8 cellular contexts compared by ENCODE assay signal in the genomic region with DNA sequence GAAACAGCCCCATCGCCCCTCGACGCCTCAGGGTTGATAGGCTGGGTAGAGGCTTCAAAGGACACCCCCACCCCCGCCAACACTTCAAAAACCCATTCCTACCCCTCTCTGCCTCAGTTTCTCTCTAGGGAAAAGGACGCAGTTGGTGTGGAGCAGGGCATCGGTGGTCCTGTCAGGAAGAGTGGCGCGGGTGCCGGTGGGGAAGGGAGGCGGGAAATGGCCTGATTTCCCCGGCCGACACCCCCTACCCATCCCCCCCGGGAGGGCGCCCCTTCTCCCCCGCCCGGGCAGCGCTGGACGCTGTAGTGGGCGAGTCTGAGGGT. TPM values are rescaled to one million over a fixed set of nuclear protein-coding genes. Genes with fewer than 3 reads are reported as not detected.
DNase-seq lines count a peak whose midpoint lies in the region; ATAC-seq and TF ChIP-seq lines count a peak whose summit lies in the region.

No MANE protein-coding gene starts in this region.

- peaks cover 11% of the 10 kb centered on the region for H3K4me1 ChIP-seq in neuron (ENCODE audit: insufficient read depth, low read length)

- H3K9me3 ChIP-seq in neuron (ENCODE audit: low read length) = no peaks in the 10 kb centered on the region

- no peaks in the 10 kb centered on the region for H3K27me3 ChIP-seq in dorsolateral prefrontal cortex
- H3K27me3 ChIP-seq in neuron (ENCODE audit: insufficient read depth, low read length) = no peaks in the 10 kb centered on the region

- TF ChIP-seq EP300 in Ishikawa (IDR thresholded peaks at IDR 0.05; ENCODE audit: borderline replicate concordance) = no peak

- H3K27ac ChIP-seq in dorsolateral prefrontal cortex = peak overlapping the region; percentile 32 to 98 (median 94)

- peaks cover 11% of the 10 kb centered on the region for H3K36me3 ChIP-seq in neuron (ENCODE audit: insufficient read depth, low read length)

- no peak for TF ChIP-seq CTCF in dorsolateral prefrontal cortex (IDR thresholded peaks at IDR 0.05 in 54 of 56, conservative IDR thresholded peaks at IDR 0.05 in 2 of 56; ENCODE audit: low read depth in 1 of 56, partially characterized antibody in 56 of 56)

- H3K4me3 ChIP-seq in dorsolateral prefrontal cortex (peak overlapping the region; percentile 53 to 93 (median 81)), neuron (ENCODE audit: low read length) (peak overlapping the region; percentile 81)

- peak overlapping the region; percentile 47 for H2AFZ ChIP-seq in neuron (ENCODE audit: low read depth, low read length)

- intact Hi-C loops in dorsolateral prefrontal cortex (cut with DNase I) = loop anchor here in 1 of 2 donors (2.0 kb wide), 1 partner anchor 22 kb away; a partner anchor contains a TSS

- DNase-seq in dorsolateral prefrontal cortex (no peak), SW480 (ENCODE audit: low spot score) (no peak)
- no peak for DNase-seq in activated CD4-positive, CD25-positive, alpha-beta regulatory T cell treated with anti-CD3 and anti-CD28 coated beads, Interleukin-2, amount 50 U/mL, for 72 hours

- ATAC-seq in GM19395 (IDR thresholded peaks at IDR 0.05; ENCODE audit: unreplicated experiment) (peak; percentile 9), GM19452 (IDR thresholded peaks at IDR 0.05; ENCODE audit: unreplicated experiment) (no peak), GM18868 (IDR thresholded peaks at IDR 0.05; ENCODE audit: unreplicated experiment) (no peak)

- TF ChIP-seq RAD21 in Ishikawa (IDR thresholded peaks at IDR 0.05; ENCODE audit: low read depth) = no peak

TF ChIP-seq in Ishikawa, 13 proteins besides CTCF, POLR2A, EP300 and RAD21:
- TF ChIP-seq FOXM1 (IDR thresholded peaks at IDR 0.05; ENCODE audit: borderline replicate concordance, low read depth) = no peak
- 0 out of 2 replicates have a peak, but pooled peaks have one; percentile 3 for TF ChIP-seq TAF1 (IDR thresholded peaks at IDR 0.05; ENCODE audit: low read depth)
TF ChIP-seq in Ishikawa: peak in this region for 1.

RNA-seq across cellular contexts. Expression of a gene that starts 0.4 kb away (rescaled TPM):
- total RNA-seq in dorsolateral prefrontal cortex = 100 to 1,000 TPM in 114 of 120 experiments, 10 to 100 TPM in 6; 80.4 to 268 (median 159) TPM

RNA-seq across cellular contexts. Expression of a gene that starts 21.9 kb away (rescaled TPM):
- total RNA-seq in dorsolateral prefrontal cortex = 10 to 100 TPM in 119 of 120 experiments, 1 to 10 TPM in 1; 9.9 to 24.9 (median 16.7) TPM

RNA-seq across cellular contexts. Expression of a gene that starts 33.3 kb away (rescaled TPM):
- total RNA-seq in dorsolateral prefrontal cortex = 1 to 10 TPM in 119 of 120 experiments, under 1 TPM in 1; 0.77 to 7.6 (median 3.4) TPM

RNA-seq across cellular contexts. Expression of a gene that starts 49.9 kb away (rescaled TPM):
- total RNA-seq in dorsolateral prefrontal cortex = 10 to 100 TPM in 119 of 120 experiments, 1 to 10 TPM in 1; 9.8 to 20.7 (median 14.3) TPM

RNA-seq across cellular contexts. Expression of a gene that starts 56.7 kb away (rescaled TPM):
- 10 to 100 TPM in 87 of 120 experiments, 1 to 10 TPM in 33; 5.9 to 19.2 (median 12.2) TPM for total RNA-seq in dorsolateral prefrontal cortex
